ENCODE assay signal across 8 cellular contexts in the genomic region with DNA sequence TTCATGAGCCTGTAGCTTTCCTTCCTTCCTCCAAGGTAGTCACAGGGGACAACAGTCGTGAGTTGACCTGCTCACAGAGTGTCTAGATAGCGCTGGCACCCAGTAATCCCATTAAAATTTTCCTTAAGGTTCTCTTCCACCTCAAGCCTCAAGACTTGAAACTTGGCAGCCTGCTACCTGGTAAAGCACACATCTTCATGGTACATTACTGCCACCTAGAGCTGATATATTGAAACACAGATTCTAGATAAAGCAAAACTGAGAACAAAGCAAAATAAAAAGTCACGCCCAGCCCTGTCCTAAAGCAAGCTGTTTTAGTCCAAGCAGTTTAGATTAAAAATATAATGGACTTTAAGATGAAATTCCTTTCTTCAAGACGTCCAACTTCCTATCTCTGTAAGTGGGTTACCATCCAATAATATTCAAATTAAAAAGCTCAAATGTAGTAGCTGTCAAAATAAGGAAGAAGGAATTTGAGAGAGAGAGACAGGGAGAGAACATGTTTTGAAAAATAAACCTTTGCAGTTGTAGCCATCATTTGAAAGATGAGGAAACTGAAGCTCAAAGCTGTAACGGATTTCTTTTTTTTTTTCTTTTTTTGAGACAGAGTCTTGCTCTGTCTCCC. TPM values are rescaled to one million over a fixed set of nuclear protein-coding genes. Genes with fewer than 3 reads are reported as not detected.
DNase-seq lines count a peak whose midpoint lies in the region; ATAC-seq and TF ChIP-seq lines count a peak whose summit lies in the region.

No MANE protein-coding gene starts in this region.

- WGBS in aorta, 2 donors, result 5% methylated on average over 5 of the region's 5 CpGs

- peaks cover 10 to 15% of the 10 kb centered on the region in 2 donors for H3K27me3 Mint-ChIP-seq in CD4-positive, alpha-beta memory T cell

- peak in 4 of 5 donors; percentile 47 to 52 (median 50) for DNase-seq in CD4-positive, alpha-beta memory T cell
- DNase-seq in M059J (ENCODE audit: low read depth) (peak; percentile 88), RWPE1 (ENCODE audit: low spot score) (peak; percentile 75), dorsolateral prefrontal cortex (peak in 1 of 10 donors; percentile 28), lung microvascular endothelial cell (ENCODE audit: low read depth in 2 of 2) (peak; percentile 67 to 71), aorta (no peak)
- no peak for DNase-seq in activated CD8-positive, alpha-beta memory T cell treated with anti-CD3 and anti-CD28 coated beads, Interleukin-2, amount 50 U/mL, for 4 hours

- peak; percentile 69 for TF ChIP-seq CTCF in RWPE1 (conservative IDR thresholded peaks at IDR 0.05; ENCODE audit: low read depth)
- TF ChIP-seq CTCF in dorsolateral prefrontal cortex (IDR thresholded peaks at IDR 0.05 in 54 of 56, conservative IDR thresholded peaks at IDR 0.05 in 2 of 56; ENCODE audit: low read depth in 1 of 56, partially characterized antibody in 56 of 56), result peak; percentile 34 to 89 (median 69)

- no peaks in the 10 kb centered on the region for H3K36me3 ChIP-seq in CD4-positive, alpha-beta memory T cell (ENCODE audit: insufficient read depth, low read length)
- H3K36me3 ChIP-seq in aorta (ENCODE audit: control insufficient read depth in 1 of 2, insufficient read depth in 2 of 2, low read length in 1 of 2), result no peaks in the 10 kb centered on the region

- H3K9me3 ChIP-seq in CD4-positive, alpha-beta memory T cell (ENCODE audit: control insufficient read depth in 1 of 2, low read length in 2 of 2), result no peaks in the 10 kb centered on the region
- no peaks in the 10 kb centered on the region for H3K9me3 ChIP-seq in aorta (ENCODE audit: control insufficient read depth, low read length)

- H3K27me3 ChIP-seq in CD4-positive, alpha-beta memory T cell (ENCODE audit: insufficient read depth, low read length), result no peaks in the 10 kb centered on the region
- H3K27me3 ChIP-seq in dorsolateral prefrontal cortex (peaks cover 0 to 9% (median 0%) of the 10 kb centered on the region in 45 donors), aorta (ENCODE audit: control insufficient read depth in 1 of 2, insufficient read depth in 2 of 2, low read length in 1 of 2) (no peaks in the 10 kb centered on the region)

- intact Hi-C loops in CD4-positive, alpha-beta memory T cell (cut with micrococcal nuclease), result loop anchor here (1.0 to 5.0 kb wide), 4 partner anchors 158 to 495 kb away; a partner anchor contains a TSS
- intact Hi-C loops in dorsolateral prefrontal cortex (cut with DNase I) (loop anchor here (2.0 to 10.0 kb wide), 5 partner anchors 152 to 732 kb away; no protein-coding TSS in a partner anchor), aorta (cut with DNase I) (loop anchor here (5.0 to 10.0 kb wide), 4 partner anchors 160 to 730 kb away; a partner anchor contains a TSS)

- no peaks in the 10 kb centered on the region for H3K4me1 ChIP-seq in CD4-positive, alpha-beta memory T cell (ENCODE audit: insufficient read depth, low read length)
- H3K4me1 ChIP-seq in aorta (ENCODE audit: control insufficient read depth in 1 of 2, insufficient read depth in 2 of 2, low read length in 2 of 2), result no peaks in the 10 kb centered on the region

- peaks cover 2 to 9% (median 8%) of the 10 kb centered on the region in 8 donors for H3K9me3 Mint-ChIP-seq in CD4-positive, alpha-beta memory T cell

- ATAC-seq in GM19035 (IDR thresholded peaks at IDR 0.05; ENCODE audit: unreplicated experiment) (peak; percentile 61), aorta (ENCODE audit: low FRiP score) (peak; percentile 78)

- no peak overlapping the region for H3K4me3 ChIP-seq in CD4-positive, alpha-beta memory T cell (ENCODE audit: low read length in 2 of 2)
- H3K4me3 ChIP-seq in dorsolateral prefrontal cortex (no peak overlapping the region), aorta (ENCODE audit: low read length in 2 of 2) (no peak overlapping the region)

- CTCF ChIA-PET in CD4-positive, alpha-beta memory T cell (lab: Charles Lee; ENCODE audit: partially characterized antibody), result interaction anchor here (0.7 to 5.4 kb wide), 53 partner anchors 9 to 1554 kb away, joined by 3 to 113 read pairs (median 4); a partner anchor contains a TSS
- CTCF ChIA-PET in RWPE1 (lab: Yijun Ruan, JAX), result interaction anchor here (0.5 to 3.4 kb wide), 16 partner anchors 8 to 1599 kb away, joined by 3 to 49 read pairs (median 4); no protein-coding TSS in a partner anchor

- peaks cover 0 to 5% (median 2%) of the 10 kb centered on the region in 4 donors for H3K4me1 Mint-ChIP-seq in CD4-positive, alpha-beta memory T cell

- POLR2A ChIA-PET in CD4-positive, alpha-beta memory T cell (lab: Charles Lee; ENCODE audit: partially characterized antibody), result interaction anchor here (1.4 to 2.2 kb wide), 2 partner anchors 8 to 14 kb away, joined by 3 to 14 read pairs; no protein-coding TSS in a partner anchor
- POLR2A ChIA-PET in RWPE1 (lab: Yijun Ruan, JAX; ENCODE audit: low non-redundant PET), result no interaction called here

- H3K4me3 Mint-ChIP-seq in CD4-positive, alpha-beta memory T cell, result no peak overlapping the region

- no peak overlapping the region for H3K27ac Mint-ChIP-seq in CD4-positive, alpha-beta memory T cell

- H3K36me3 Mint-ChIP-seq in CD4-positive, alpha-beta memory T cell, result peaks cover 0 to 4% of the 10 kb centered on the region in 2 donors

- no peak overlapping the region for H3K27ac ChIP-seq in CD4-positive, alpha-beta memory T cell (ENCODE audit: low read depth, low read length)
- no peak overlapping the region for H3K27ac ChIP-seq in RWPE1
- H3K27ac ChIP-seq in dorsolateral prefrontal cortex, result no peak overlapping the region
- no peak overlapping the region for H3K27ac ChIP-seq in aorta (ENCODE audit: low read depth in 1 of 2, low read length in 2 of 2)

RNA-seq across cellular contexts. Expression of a gene that starts 50.7 kb away (rescaled TPM):
- total RNA-seq in CD4-positive, alpha-beta memory T cell, result 1 to 10 TPM; 5.8 to 7.0 TPM
- polyA plus RNA-seq in CD4-positive, alpha-beta memory T cell, result 10 to 100 TPM in 1 of 2 donors, 1 to 10 TPM in 1; 4.8 to 10.6 TPM
- 6.8 and 8.9 TPM in 2 replicates for total RNA-seq in M059J (2014; rRNA removed; shearing (Covaris generic))
- total RNA-seq in dorsolateral prefrontal cortex (10 to 100 TPM in 115 of 120 experiments, 1 to 10 TPM in 5; 7.9 to 32.6 (median 19.5) TPM), lung microvascular endothelial cell (1.7 and 4.6 TPM in 2 replicates), aorta (1 to 10 TPM; 6.5 to 8.0 TPM)
- 1 to 10 TPM in 1 of 2 donors, under 1 TPM in 1; 1.00 to 9.6 TPM for polyA plus RNA-seq in aorta

Comparison
In these comparisons a context has a peak if more than half of its experiments do, and no peak if none do; other contexts are left out.
1. DNase-seq: peak in CD4-positive, alpha-beta memory T cell (4 of 5), M059J (single experiment), RWPE1 (single experiment) and lung microvascular endothelial cell (2 of 2); none in aorta (0 of 2) and activated CD8-positive, alpha-beta memory T cell treated with anti-CD3 and anti-CD28 coated beads, Interleukin-2, amount 50 U/mL, for 4 hours (single experiment).